8 cellular contexts compared by ENCODE assay signal in the genomic region with DNA sequence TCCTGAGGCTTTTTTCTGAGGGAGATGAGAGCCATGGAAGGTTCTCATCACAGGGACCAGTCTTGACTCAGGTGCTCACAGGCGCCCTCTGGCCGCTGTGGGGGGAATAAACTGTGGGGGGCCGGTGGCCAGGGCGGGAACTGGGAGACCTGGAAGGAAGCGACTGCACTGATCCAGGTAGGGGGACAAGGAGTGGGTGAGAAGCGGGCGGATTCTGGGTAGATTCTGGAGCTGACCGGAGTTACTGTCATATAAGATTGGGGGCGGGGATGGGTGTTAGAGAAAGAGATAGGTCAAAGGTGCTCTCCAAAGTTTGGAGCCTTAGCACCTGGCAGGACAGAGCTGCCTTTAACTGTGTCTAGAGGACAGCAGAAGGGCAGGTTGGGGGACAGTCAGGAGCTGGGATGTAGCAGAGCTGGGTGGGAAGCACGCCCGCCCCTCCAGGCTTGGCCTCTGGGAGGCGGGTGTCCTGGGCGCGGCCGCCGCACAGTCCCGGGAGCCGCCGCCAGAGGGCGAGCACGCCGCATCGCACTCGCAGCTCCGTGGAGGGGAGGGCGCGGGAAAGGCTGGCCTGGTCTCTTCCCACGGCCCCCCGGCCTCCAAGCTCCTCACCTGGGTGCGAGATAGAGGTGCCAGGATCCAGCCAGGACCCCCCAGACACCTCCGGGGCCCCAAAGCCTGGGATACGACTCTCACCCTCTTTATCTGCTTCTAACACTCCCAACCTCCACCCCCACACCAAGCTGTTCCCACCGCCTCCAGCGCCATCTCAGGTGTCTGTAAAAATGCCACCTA. TPM values are rescaled to one million over a fixed set of nuclear protein-coding genes. Genes with fewer than 3 reads are reported as not detected.
DNase-seq lines count a peak whose midpoint lies in the region; ATAC-seq and TF ChIP-seq lines count a peak whose summit lies in the region.

No MANE protein-coding gene starts in this region.

- TF ChIP-seq CTCF in GM12865 (IDR thresholded peaks at IDR 0.05; ENCODE audit: insufficient read depth, low read depth, low read length, missing control alignments): peak; percentile 99
- peak; percentile 96 for TF ChIP-seq CTCF in activated CD8-positive, alpha-beta T cell treated with anti-CD3 and anti-CD28 coated beads for 36 hours (IDR thresholded peaks at IDR 0.05)

- peak overlapping the region; percentile 93 for H3K56ac ChIP-seq in mesendoderm (ENCODE audit: low read length)

- H3K18ac ChIP-seq in mesendoderm (ENCODE audit: low read length): peak overlapping the region; percentile 44

- H3K4me1 ChIP-seq in effector memory CD4-positive, alpha-beta T cell (ENCODE audit: control insufficient read depth, insufficient read depth, low read length, poor library complexity, severe bottlenecking): peaks cover 7% of the 10 kb centered on the region
- H3K4me1 ChIP-seq in mesendoderm (ENCODE audit: control insufficient read depth, low read depth, low read length): no peaks in the 10 kb centered on the region

- peak overlapping the region; percentile 92 for H3K27ac Mint-ChIP-seq in activated CD8-positive, alpha-beta T cell treated with anti-CD3 and anti-CD28 coated beads for 36 hours

- H4K8ac ChIP-seq in mesendoderm (ENCODE audit: low read depth, low read length): no peak overlapping the region

- no peaks in the 10 kb centered on the region for H3K27me3 ChIP-seq in effector memory CD4-positive, alpha-beta T cell (replicated peaks; ENCODE audit: control insufficient read depth, insufficient read depth, low read length, poor library complexity, severe bottlenecking)
- no peaks in the 10 kb centered on the region for H3K27me3 ChIP-seq in mesendoderm (ENCODE audit: insufficient read depth, low read length, poor library complexity)

- H4K5ac ChIP-seq in mesendoderm (ENCODE audit: low read length): no peak overlapping the region

- H3K4me3 ChIP-seq in GM12865 (ENCODE audit: low read depth, low read length) (peak overlapping the region; percentile 34), mesendoderm (ENCODE audit: low read length) (no peak overlapping the region)
- H3K4me3 ChIP-seq in effector memory CD4-positive, alpha-beta T cell (ENCODE audit: insufficient read depth, low read depth, low read length, poor library complexity, severe bottlenecking): peak overlapping the region; percentile 63

- intact Hi-C loops in activated CD8-positive, alpha-beta T cell treated with anti-CD3 and anti-CD28 coated beads for 36 hours (cut with micrococcal nuclease): no loop called here

- H3K23ac ChIP-seq in mesendoderm (ENCODE audit: low read length): no peak overlapping the region

- H3K79me2 ChIP-seq in mesendoderm (ENCODE audit: control insufficient read depth, insufficient read depth, low read length): no peaks in the 10 kb centered on the region

- H3K27me3 Mint-ChIP-seq in activated CD8-positive, alpha-beta T cell treated with anti-CD3 and anti-CD28 coated beads for 36 hours: no peaks in the 10 kb centered on the region

- no peak overlapping the region for H2BK15ac ChIP-seq in mesendoderm (replicated peaks; ENCODE audit: low read depth)

- H3K4me1 Mint-ChIP-seq in activated CD8-positive, alpha-beta T cell treated with anti-CD3 and anti-CD28 coated beads for 36 hours (ENCODE audit: low read depth): peaks cover 11% of the 10 kb centered on the region

- no peaks in the 10 kb centered on the region for H3K9me3 ChIP-seq in effector memory CD4-positive, alpha-beta T cell (ENCODE audit: control insufficient read depth, low read length)

- H3K9ac ChIP-seq in mesendoderm (ENCODE audit: low read length): peak overlapping the region; percentile 70

- WGBS in mesendoderm (ENCODE audit: extremely low coverage, insufficient coverage, low lambda C conversion rate): no CpG with 5 or more reads among the region's 34 CpGs

- H3K27ac ChIP-seq in effector memory CD4-positive, alpha-beta T cell (ENCODE audit: insufficient read depth, low read length, poor library complexity, severe bottlenecking): no peak overlapping the region
- no peak overlapping the region for H3K27ac ChIP-seq in mesendoderm (ENCODE audit: low read depth, low read length)

- POLR2A ChIA-PET in activated CD8-positive, alpha-beta T cell treated with anti-CD3 and anti-CD28 coated beads for 36 hours (lab: Charles Lee): interaction anchor here (0.8 to 2.4 kb wide), 13 partner anchors 8 to 183 kb away, joined by 3 to 13 read pairs (median 4); a partner anchor contains a TSS

- DNase-seq in GM12865 (ENCODE audit: low read depth) (peak; percentile 83), NCI-H82 (lab: John Stamatoyannopoulos, UW) (peak; percentile 93), mesendoderm (peak; percentile 88)
- peak; percentile 87 for DNase-seq in activated CD8-positive, alpha-beta T cell treated with anti-CD3 and anti-CD28 coated beads for 36 hours
- peak; percentile 50 to 65 (median 62) for DNase-seq in effector memory CD4-positive, alpha-beta T cell
- DNase-seq in stimulated activated CD8-positive, alpha-beta memory T cell treated with anti-CD3 and anti-CD28 coated beads, Interleukin-12 subunit alpha, Interleukin-12 subunit beta, amount 100 ng/mL, for 24 hours (ENCODE audit: extremely low read depth): peak; percentile 50

- H3K79me1 ChIP-seq in mesendoderm (ENCODE audit: low read length): no peaks in the 10 kb centered on the region

- H2AK5ac ChIP-seq in mesendoderm (ENCODE audit: low read length): no peak overlapping the region

- CTCF ChIA-PET in activated CD8-positive, alpha-beta T cell treated with anti-CD3 and anti-CD28 coated beads for 36 hours (lab: Charles Lee): interaction anchor here (0.6 to 4.8 kb wide), 86 partner anchors 11 to 358 kb away, joined by 3 to 95 read pairs (median 4); a partner anchor contains a TSS

- no peak overlapping the region for H2BK120ac ChIP-seq in mesendoderm (ENCODE audit: low read depth, low read length)

- H3K9me3 Mint-ChIP-seq in activated CD8-positive, alpha-beta T cell treated with anti-CD3 and anti-CD28 coated beads for 36 hours: no peaks in the 10 kb centered on the region

- ATAC-seq in HG03432 (IDR thresholded peaks at IDR 0.05; ENCODE audit: unreplicated experiment) (peak; percentile 73), HG03378 (IDR thresholded peaks at IDR 0.05; ENCODE audit: unreplicated experiment) (no peak)
- ATAC-seq in activated CD8-positive, alpha-beta T cell treated with anti-CD3 and anti-CD28 coated beads for 36 hours: peak; percentile 96

- no peaks in the 10 kb centered on the region for H3K36me3 ChIP-seq in effector memory CD4-positive, alpha-beta T cell (ENCODE audit: control insufficient read depth, insufficient read depth, low read length)
- H3K36me3 ChIP-seq in mesendoderm (ENCODE audit: control insufficient read depth, insufficient read depth, low read length): no peaks in the 10 kb centered on the region

- no peaks in the 10 kb centered on the region for H3K36me3 Mint-ChIP-seq in activated CD8-positive, alpha-beta T cell treated with anti-CD3 and anti-CD28 coated beads for 36 hours (ENCODE audit: low read depth)

- H3K4me2 ChIP-seq in mesendoderm (ENCODE audit: low read length): peak overlapping the region; percentile 89

- H2BK5ac ChIP-seq in mesendoderm (ENCODE audit: low read length): peak overlapping the region; percentile 46

- H3K4ac ChIP-seq in mesendoderm (ENCODE audit: low read depth, low read length): no peak overlapping the region

- H3K4me3 Mint-ChIP-seq in activated CD8-positive, alpha-beta T cell treated with anti-CD3 and anti-CD28 coated beads for 36 hours: peak overlapping the region; percentile 90

RNA-seq across cellular contexts. Expression of a gene that starts 4.2 kb away (rescaled TPM):
- not detected for total RNA-seq in activated CD8-positive, alpha-beta T cell treated with anti-CD3 and anti-CD28 coated beads for 36 hours
- 0.03 TPM for polyA plus RNA-seq in mesendoderm (2013, experiment 1 of 2)
- polyA plus RNA-seq in mesendoderm (2013, experiment 2 of 2): 0.01 TPM

RNA-seq across cellular contexts. Expression of a gene that starts 8.2 kb away (rescaled TPM):
- 10 to 100 TPM; 32.6 to 36.0 TPM for total RNA-seq in activated CD8-positive, alpha-beta T cell treated with anti-CD3 and anti-CD28 coated beads for 36 hours
- 64.6 TPM for polyA plus RNA-seq in mesendoderm (2013, experiment 1 of 2)
- polyA plus RNA-seq in mesendoderm (2013, experiment 2 of 2): 65.6 TPM

RNA-seq across cellular contexts. Expression of a gene that starts 19.6 kb away (rescaled TPM):
- 100 to 1,000 TPM; 189 to 190 TPM for total RNA-seq in activated CD8-positive, alpha-beta T cell treated with anti-CD3 and anti-CD28 coated beads for 36 hours
- 84.9 TPM for polyA plus RNA-seq in mesendoderm (2013, experiment 1 of 2)
- polyA plus RNA-seq in mesendoderm (2013, experiment 2 of 2): 85.2 TPM

RNA-seq across cellular contexts. Expression of a gene that starts 26.8 kb away (rescaled TPM):
- 100 to 1,000 TPM; 535 to 563 TPM for total RNA-seq in activated CD8-positive, alpha-beta T cell treated with anti-CD3 and anti-CD28 coated beads for 36 hours
- polyA plus RNA-seq in mesendoderm (2013, experiment 1 of 2): 708 TPM
- 707 TPM for polyA plus RNA-seq in mesendoderm (2013, experiment 2 of 2)

RNA-seq across cellular contexts. Expression of a gene that starts 30.1 kb away (rescaled TPM):
- 1 to 10 TPM; 4.7 to 5.0 TPM for total RNA-seq in activated CD8-positive, alpha-beta T cell treated with anti-CD3 and anti-CD28 coated beads for 36 hours
- 0.07 TPM for polyA plus RNA-seq in mesendoderm (2013, experiment 1 of 2)
- polyA plus RNA-seq in mesendoderm (2013, experiment 2 of 2): 0.10 TPM
